ENCODE assay signal across 20 cellular contexts in the genomic region with DNA sequence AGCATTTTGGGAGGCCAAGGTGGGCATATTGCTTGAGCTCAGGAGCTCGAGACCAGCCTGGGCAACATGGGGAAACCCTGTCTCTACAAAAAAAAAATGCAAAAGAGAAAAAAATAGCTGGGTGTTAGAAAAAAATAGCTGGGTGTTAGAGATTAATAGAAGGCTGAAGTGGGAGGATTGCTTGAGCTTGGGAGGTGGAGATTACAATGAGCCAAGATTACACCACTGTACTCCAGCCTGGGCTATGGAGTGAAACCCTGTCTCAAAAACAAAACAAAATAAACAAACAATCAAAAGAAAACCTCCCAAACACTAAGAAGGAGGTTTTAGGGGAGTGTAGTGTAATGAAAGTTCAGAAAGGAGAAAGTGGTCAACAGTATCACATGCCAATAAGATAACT.
DNase-seq lines count a peak whose midpoint lies in the region; ATAC-seq and TF ChIP-seq lines count a peak whose summit lies in the region.
"Had no signal": no experiment of that assay in that cellular context is flagged by ENCODE, and none has a peak within 500 bp of the region (broad histone marks: within the 10 kb centered on the region; RNA-seq: fewer than 3 reads in every experiment).

No MANE protein-coding gene starts in this region.

- intact Hi-C loops in left ventricle myocardium superior (cut with micrococcal nuclease) = no loop called here
- intact Hi-C loops in heart right ventricle (cut with DNase I) = no loop called here
- intact Hi-C loops in CD14-positive monocyte (cut with micrococcal nuclease) = no loop called here
- intact Hi-C loops in transverse colon (cut with DNase I; ENCODE audit: low total_unique reads) = no loop called here

- no peak overlapping the region for H4K8ac ChIP-seq in mesenchymal stem cell (ENCODE audit: low read length)

- H3K27ac Mint-ChIP-seq in CD14-positive monocyte = no peak overlapping the region
- H3K27ac Mint-ChIP-seq: B cell; CD4-positive, CD25-positive, alpha-beta regulatory T cell; CD8-positive, alpha-beta memory T cell had no signal

- H3K4me2 ChIP-seq in mesenchymal stem cell (ENCODE audit: low read length, poor library complexity, severe bottlenecking) (no peak overlapping the region), smooth muscle cell (no peak overlapping the region)
- H3K4me2 ChIP-seq: BLaER1 treated with 17β-estradiol and CSF1 and Interleukin-3, amounts not matched to agents 10 nM and 100 nM had no signal

- no peaks in the 10 kb centered on the region for H3K36me3 Mint-ChIP-seq in CD14-positive monocyte
- H3K36me3 Mint-ChIP-seq: CD4-positive, CD25-positive, alpha-beta regulatory T cell; CD8-positive, alpha-beta memory T cell had no signal

- H3K4me1 Mint-ChIP-seq in CD14-positive monocyte = no peaks in the 10 kb centered on the region
- H3K4me1 Mint-ChIP-seq: B cell; CD4-positive, CD25-positive, alpha-beta regulatory T cell; CD8-positive, alpha-beta memory T cell had no signal

- no peaks in the 10 kb centered on the region for H3K79me1 ChIP-seq in mesenchymal stem cell (replicated peaks; ENCODE audit: low read length, poor library complexity, severe bottlenecking)

- no peak overlapping the region for H3K4me3 Mint-ChIP-seq in CD14-positive monocyte
- H3K4me3 Mint-ChIP-seq: B cell; CD4-positive, CD25-positive, alpha-beta regulatory T cell; CD8-positive, alpha-beta memory T cell had no signal

- in situ Hi-C loops in transverse colon (cut with MboI; ENCODE audit: low pct_ligation_motif_present in 1 of 4, low pct_unique_long_range_greater_than_20kb in 1 of 4, low sequenced_read_pairs in 3 of 4) = no loop called here

- no peak overlapping the region for H3K4ac ChIP-seq in mesenchymal stem cell (ENCODE audit: low read depth in 1 of 2, low read length in 2 of 2)

- H3K4me3 ChIP-seq in heart right ventricle = no peak overlapping the region
- H3K4me3 ChIP-seq in mesenchymal stem cell (ENCODE audit: insufficient read depth in 1 of 2, low read depth in 1 of 2, low read length in 2 of 2) = no peak overlapping the region
- no peak overlapping the region for H3K4me3 ChIP-seq in smooth muscle cell
- H3K4me3 ChIP-seq in transverse colon = no peak overlapping the region
- H3K4me3 ChIP-seq: BLaER1 treated with 17β-estradiol and CSF1 and Interleukin-3, amounts not matched to agents 10 nM and 100 nM; HAP-1; K562 had no signal

- H4K91ac ChIP-seq in mesenchymal stem cell (ENCODE audit: low read length) = no peak overlapping the region

- H3K27me3 ChIP-seq in heart right ventricle = no peaks in the 10 kb centered on the region
- no peaks in the 10 kb centered on the region for H3K27me3 ChIP-seq in mesenchymal stem cell (ENCODE audit: control insufficient read depth in 1 of 2, insufficient read depth in 1 of 2, low read length in 2 of 2)
- H3K27me3 ChIP-seq in smooth muscle cell (ENCODE audit: low read depth) = no peaks in the 10 kb centered on the region
- no peaks in the 10 kb centered on the region for H3K27me3 ChIP-seq in transverse colon
- H3K27me3 ChIP-seq: BLaER1 treated with 17β-estradiol and CSF1 and Interleukin-3, amounts not matched to agents 10 nM and 100 nM had no signal

- H2BK15ac ChIP-seq in mesenchymal stem cell (ENCODE audit: low read depth, poor library complexity, severe bottlenecking) = no peak overlapping the region

- no peak overlapping the region for H3K18ac ChIP-seq in mesenchymal stem cell (ENCODE audit: low read depth in 1 of 2, low read length in 2 of 2)

- H2AFZ ChIP-seq in mesenchymal stem cell (ENCODE audit: low read depth, low read length) (no peak overlapping the region), smooth muscle cell (ENCODE audit: low read depth) (no peak overlapping the region)

- H3K27ac ChIP-seq in heart right ventricle (peak overlapping the region in 1 of 10 donors; percentile 44), mesenchymal stem cell (ENCODE audit: low read length, poor library complexity, severe bottlenecking) (no peak overlapping the region), smooth muscle cell (ENCODE audit: low read depth) (peak overlapping the region; percentile 43), transverse colon (no peak overlapping the region)
- H3K27ac ChIP-seq: BLaER1 treated with 17β-estradiol and CSF1 and Interleukin-3, amounts not matched to agents 10 nM and 100 nM; HL-60 had no signal

- peaks cover 0 to 7% (median 0%) of the 10 kb centered on the region in 9 donors for H3K4me1 ChIP-seq in heart right ventricle
- H3K4me1 ChIP-seq in mesenchymal stem cell (ENCODE audit: control insufficient read depth, insufficient read depth, low read depth, low read length) = no peaks in the 10 kb centered on the region
- H3K4me1 ChIP-seq in smooth muscle cell (ENCODE audit: low read depth) = peaks cover 6% of the 10 kb centered on the region
- no peaks in the 10 kb centered on the region for H3K4me1 ChIP-seq in transverse colon
- H3K4me1 ChIP-seq: BLaER1 treated with 17β-estradiol and CSF1 and Interleukin-3, amounts not matched to agents 10 nM and 100 nM; HAP-1 had no signal

- H3K27me3 Mint-ChIP-seq in CD14-positive monocyte (ENCODE audit: low read depth in 3 of 3) = peaks cover 1 to 3% (median 1%) of the 10 kb centered on the region in 3 donors
- H3K27me3 Mint-ChIP-seq: B cell; CD4-positive, CD25-positive, alpha-beta regulatory T cell; CD8-positive, alpha-beta memory T cell had no signal

- no peak overlapping the region for H3K23ac ChIP-seq in mesenchymal stem cell (ENCODE audit: low read length in 2 of 2)

- H3K14ac ChIP-seq in mesenchymal stem cell (ENCODE audit: low read length in 2 of 2) = no peak overlapping the region

- TF ChIP-seq CTCF in heart right ventricle (IDR thresholded peaks at IDR 0.05) (no peak), smooth muscle cell (IDR thresholded peaks at IDR 0.05; ENCODE audit: borderline replicate concordance, insufficient read depth, poor library complexity, severe bottlenecking) (no peak), CD14-positive monocyte (IDR thresholded peaks at IDR 0.05) (no peak), transverse colon (IDR thresholded peaks at IDR 0.05) (no peak)

- DNase-seq in left ventricle myocardium superior = no peak
- no peak for DNase-seq in heart right ventricle
- DNase-seq in amniotic epithelial cell (ENCODE audit: low read depth) = peak; percentile 15
- DNase-seq in mesenchymal stem cell = no peak
- DNase-seq in smooth muscle cell (lab: John Stamatoyannopoulos, UW; ENCODE audit: unreplicated experiment) = no peak
- no peak for DNase-seq in CD14-positive monocyte (ENCODE audit: low spot score)
- no peak for DNase-seq in transverse colon
- DNase-seq in Kasumi-1 (lab: John Stamatoyannopoulos, UW) = no peak
- DNase-seq: CD4-positive, CD25-positive, alpha-beta regulatory T cell; CD8-positive, alpha-beta memory T cell; COR-L47; DMS79; GDM1; GOT3; IMR-90 had no signal

- no peak for TF ChIP-seq POLR2A in transverse colon (IDR thresholded peaks at IDR 0.05)

- ATAC-seq in left ventricle myocardium superior (peak; percentile 53), heart right ventricle (no peak)
- ATAC-seq: K562 had no signal

- 76 to 85% methylated on average over 1 of the region's 1 CpG for WGBS in heart right ventricle, 2 donors
- 82% methylated on average over 1 of the region's 1 CpG for WGBS in mesenchymal stem cell
- WGBS in smooth muscle cell (ENCODE audit: low lambda C conversion rate) = 86% methylated on average over 1 of the region's 1 CpG
- 25 to 41% methylated on average over 1 of the region's 1 CpG for WGBS in transverse colon (ENCODE audit: low coverage in 1 of 2), 2 donors

- H3K9me3 Mint-ChIP-seq in CD14-positive monocyte = peaks cover 0 to 15% (median 6%) of the 10 kb centered on the region in 7 donors

- H3K9ac ChIP-seq in mesenchymal stem cell (ENCODE audit: low read length) (peak overlapping the region; percentile 53), smooth muscle cell (ENCODE audit: low read depth) (no peak overlapping the region)
- H3K9ac ChIP-seq: BLaER1 treated with 17β-estradiol and CSF1 and Interleukin-3, amounts not matched to agents 10 nM and 100 nM had no signal

- H2AK5ac ChIP-seq in mesenchymal stem cell (ENCODE audit: low read length, severe bottlenecking) = no peak overlapping the region

- TF ChIP-seq EP300 in transverse colon (IDR thresholded peaks at IDR 0.05; ENCODE audit: low read depth) = no peak

- H3K36me3 ChIP-seq in heart right ventricle (no peaks in the 10 kb centered on the region), mesenchymal stem cell (ENCODE audit: control insufficient read depth in 1 of 2, insufficient read depth in 2 of 2, low read depth in 1 of 2, low read length in 2 of 2) (no peaks in the 10 kb centered on the region), smooth muscle cell (ENCODE audit: low read depth) (no peaks in the 10 kb centered on the region), transverse colon (no peaks in the 10 kb centered on the region)
- H3K36me3 ChIP-seq: BLaER1 treated with 17β-estradiol and CSF1 and Interleukin-3, amounts not matched to agents 10 nM and 100 nM; HAP-1 had no signal

- H3K9me3 ChIP-seq in heart right ventricle = no peaks in the 10 kb centered on the region
- H3K9me3 ChIP-seq in mesenchymal stem cell (ENCODE audit: control insufficient read depth, low read length) = no peaks in the 10 kb centered on the region
- no peaks in the 10 kb centered on the region for H3K9me3 ChIP-seq in smooth muscle cell (replicated peaks; ENCODE audit: low read depth)
- H3K9me3 ChIP-seq in transverse colon = no peaks in the 10 kb centered on the region
- H3K9me3 ChIP-seq: BLaER1 treated with 17β-estradiol and CSF1 and Interleukin-3, amounts not matched to agents 10 nM and 100 nM; HAP-1 had no signal

- no peak overlapping the region for H2BK120ac ChIP-seq in mesenchymal stem cell (ENCODE audit: low read depth, low read length)

- H3K79me2 ChIP-seq in smooth muscle cell (ENCODE audit: low read depth) = no peaks in the 10 kb centered on the region

- no peak overlapping the region for H2BK5ac ChIP-seq in mesenchymal stem cell (ENCODE audit: low read depth, low read length, poor library complexity, severe bottlenecking)

- no peak overlapping the region for H2BK12ac ChIP-seq in mesenchymal stem cell (ENCODE audit: low read length in 2 of 2)

- H4K20me1 ChIP-seq in smooth muscle cell (ENCODE audit: low read depth) = no peaks in the 10 kb centered on the region
- H4K20me1 ChIP-seq: BLaER1 treated with 17β-estradiol and CSF1 and Interleukin-3, amounts not matched to agents 10 nM and 100 nM had no signal

- H3F3A ChIP-seq in smooth muscle cell (ENCODE audit: low read depth) = peaks cover 9% of the 10 kb centered on the region
